8 cellular contexts compared by ENCODE assay signal in the genomic region with DNA sequence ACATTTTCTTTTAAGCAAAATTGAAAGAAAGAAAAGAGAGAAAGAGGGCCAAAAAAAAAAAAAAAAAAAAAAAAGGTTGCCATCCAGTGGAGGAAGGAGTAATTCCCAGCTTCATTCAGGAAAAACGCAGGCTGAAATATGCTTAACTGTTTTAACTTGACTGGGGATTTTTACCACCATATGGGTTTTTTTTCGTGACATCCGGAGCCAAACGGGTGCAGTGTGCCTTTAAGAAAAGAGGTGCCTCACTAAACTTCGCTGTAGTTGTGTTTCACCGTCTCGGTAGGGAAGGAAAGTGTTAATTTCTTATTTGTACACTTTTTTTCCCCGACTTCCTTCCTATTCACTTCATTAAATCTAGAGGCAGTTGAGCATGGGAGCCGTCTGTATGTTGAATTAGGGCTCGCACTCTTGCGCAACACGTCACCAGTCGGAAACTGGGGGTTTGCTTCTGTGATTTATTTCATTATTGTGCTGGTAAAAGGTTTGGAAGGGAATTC.
DNase-seq lines count a peak whose midpoint lies in the region; ATAC-seq and TF ChIP-seq lines count a peak whose summit lies in the region.

No MANE protein-coding gene starts in this region.

- POLR2A ChIA-PET in OCI-LY7 (lab: Charles Lee), result interaction anchor here (0.5 to 1.4 kb wide), 10 partner anchors 11 to 1734 kb away, joined by 3 to 6 read pairs (median 3); no protein-coding TSS in a partner anchor

- peak; percentile 58 for ATAC-seq in GM19035 (IDR thresholded peaks at IDR 0.05; ENCODE audit: unreplicated experiment)
- ATAC-seq in HG03342 (IDR thresholded peaks at IDR 0.05; ENCODE audit: unreplicated experiment), result peak; percentile 47
- peak; percentile 49 to 71 for ATAC-seq in activated naive CD4-positive, alpha-beta T cell treated with anti-CD3 and anti-CD28 coated beads, Interleukin-2, amount 50 U/mL, for 72 hours
- ATAC-seq in HG03457 (IDR thresholded peaks at IDR 0.05; ENCODE audit: unreplicated experiment), result no peak

- H3K4me2 ChIP-seq in OCI-LY7 (ENCODE audit: low read length) (peak overlapping the region; percentile 95), parathyroid adenoma (ENCODE audit: low read length) (peak overlapping the region; percentile 42)

- peak; percentile 81 to 84 for DNase-seq in AML-193 (lab: John Stamatoyannopoulos, UW)
- DNase-seq in OCI-LY7 (ENCODE audit: low spot score), result peak; percentile 89
- DNase-seq in activated naive CD4-positive, alpha-beta T cell treated with anti-CD3 and anti-CD28 coated beads, Interleukin-2, amount 50 U/mL, for 72 hours (ENCODE audit: low spot score in 2 of 2), result peak in 1 of 2 donors; percentile 26
- DNase-seq in head of caudate nucleus, result peak in 34 of 42 donors; percentile 17 to 69 (median 46)

- peaks cover 24% of the 10 kb centered on the region for H3K4me1 ChIP-seq in OCI-LY7 (ENCODE audit: insufficient read depth, low read length, poor library complexity, severe bottlenecking)
- no peaks in the 10 kb centered on the region for H3K4me1 ChIP-seq in parathyroid adenoma

- H3K9me3 ChIP-seq in OCI-LY7 (ENCODE audit: low read length) (no peaks in the 10 kb centered on the region), parathyroid adenoma (ENCODE audit: control insufficient read depth, low read length) (no peaks in the 10 kb centered on the region)

- no peak overlapping the region for H3K9ac ChIP-seq in parathyroid adenoma

- peak overlapping the region; percentile 88 to 98 for H3K27ac Mint-ChIP-seq in activated naive CD4-positive, alpha-beta T cell treated with anti-CD3 and anti-CD28 coated beads, Interleukin-2, amount 50 U/mL, for 72 hours

- H3K36me3 Mint-ChIP-seq in activated naive CD4-positive, alpha-beta T cell treated with anti-CD3 and anti-CD28 coated beads, Interleukin-2, amount 50 U/mL, for 72 hours, result peaks cover 7 to 9% of the 10 kb centered on the region in 2 donors

- CTCF ChIA-PET in OCI-LY7 (lab: Charles Lee; ENCODE audit: unreplicated experiment), result no interaction called here

- intact Hi-C loops in OCI-LY7 (cut with micrococcal nuclease; ENCODE audit: unreplicated experiment) (loop anchor here (1.0 to 5.0 kb wide), 4 partner anchors 84 to 684 kb away; a partner anchor contains a TSS), head of caudate nucleus (cut with DNase I) (no loop called here)

- peak; percentile 20; the same call in 1 of the 2 replicates for TF ChIP-seq CTCF in OCI-LY7 (conservative IDR thresholded peaks at IDR 0.05; ENCODE audit: low read length)
- TF ChIP-seq CTCF in parathyroid adenoma (IDR thresholded peaks at IDR 0.05), result no peak

- H3K79me2 ChIP-seq in OCI-LY7 (ENCODE audit: insufficient read depth, low read depth, low read length), result peaks cover 36% of the 10 kb centered on the region; the same call in 1 of the 2 replicates
- peaks cover 3% of the 10 kb centered on the region for H3K79me2 ChIP-seq in parathyroid adenoma

- H3K9me2 ChIP-seq in OCI-LY7 (ENCODE audit: insufficient read depth, low read length), result no peaks in the 10 kb centered on the region

- peak overlapping the region; percentile 75 for H3K4me3 ChIP-seq in OCI-LY7 (ENCODE audit: low read depth, low read length, poor library complexity, severe bottlenecking)
- no peak overlapping the region for H3K4me3 ChIP-seq in parathyroid adenoma (ENCODE audit: low read depth, low read length)

- H3K36me3 ChIP-seq in OCI-LY7 (ENCODE audit: insufficient read depth, low read length), result peaks cover 15% of the 10 kb centered on the region
- no peaks in the 10 kb centered on the region for H3K36me3 ChIP-seq in parathyroid adenoma (ENCODE audit: control insufficient read depth, insufficient read depth, low read length)

- no peaks in the 10 kb centered on the region for H3K9me3 Mint-ChIP-seq in activated naive CD4-positive, alpha-beta T cell treated with anti-CD3 and anti-CD28 coated beads, Interleukin-2, amount 50 U/mL, for 72 hours

- H3K27ac ChIP-seq in OCI-LY7 (ENCODE audit: low read depth, low read length, poor library complexity, severe bottlenecking) (peak overlapping the region; percentile 72), parathyroid adenoma (peak overlapping the region; percentile 19)

- no peaks in the 10 kb centered on the region for H4K20me1 ChIP-seq in OCI-LY7 (ENCODE audit: insufficient read depth, low read length)

- no peaks in the 10 kb centered on the region for H3K27me3 ChIP-seq in parathyroid adenoma (ENCODE audit: control insufficient read depth, insufficient read depth, low read length)

- peak overlapping the region; percentile 96 for H2AFZ ChIP-seq in OCI-LY7 (ENCODE audit: low read length)
- no peak overlapping the region for H2AFZ ChIP-seq in parathyroid adenoma

- BruUV-seq in OCI-LY7 (replicated peaks; lab: Mats Ljungman, UMichigan), result no TSS peak
